ENCODE assay signal across 8 cellular contexts in genomic region chr9:110257097-110257955, GRCh38. TPM values are rescaled to one million over a fixed set of nuclear protein-coding genes. Genes with fewer than 3 reads are reported as not detected.
DNase-seq lines count a peak whose midpoint lies in the region; ATAC-seq and TF ChIP-seq lines count a peak whose summit lies in the region.

No MANE protein-coding gene starts in this region.

- H3K4me3 Mint-ChIP-seq in natural killer cell treated with Interleukin-12 subunit alpha and Interleukin-12 subunit beta and Interleukin-15 and Interleukin-18, amount 100 ng/mL, for 72 hours = peak overlapping the region; percentile 89

- peak overlapping the region; percentile 88 for H3K4me3 ChIP-seq in WI38 (ENCODE audit: low read depth, low read length)

- DNase-seq in NOMO-1 (lab: John Stamatoyannopoulos, UW; ENCODE audit: unreplicated experiment in 2 of 2) = peak; percentile 27 to 51
- no peak for DNase-seq in NOMO-1 treated with dmso at 0.1 percent for 144 hours (lab: John Stamatoyannopoulos, UW; ENCODE audit: unreplicated experiment)
- peak; percentile 7 for DNase-seq in fibroblast of gingiva (ENCODE audit: low read depth)
- no peak for DNase-seq in natural killer cell treated with Interleukin-12 subunit alpha and Interleukin-12 subunit beta and Interleukin-15 and Interleukin-18, amount 100 ng/mL, for 72 hours (ENCODE audit: low spot score)
- DNase-seq in NCI-H1436 treated with DMSO at 0.1 percent for 48 hours (lab: John Stamatoyannopoulos, UW) = no peak

- ATAC-seq in HG03139 (IDR thresholded peaks at IDR 0.05; ENCODE audit: unreplicated experiment) (peak; percentile 1), GM18861 (IDR thresholded peaks at IDR 0.05; ENCODE audit: unreplicated experiment) (no peak)
- no peak for ATAC-seq in natural killer cell treated with Interleukin-12 subunit alpha and Interleukin-12 subunit beta and Interleukin-15 and Interleukin-18, amount 100 ng/mL, for 72 hours

- no peaks in the 10 kb centered on the region for H3K9me3 Mint-ChIP-seq in natural killer cell treated with Interleukin-12 subunit alpha and Interleukin-12 subunit beta and Interleukin-15 and Interleukin-18, amount 100 ng/mL, for 72 hours

- peaks cover 4 to 7% of the 10 kb centered on the region in 2 donors for H3K27me3 Mint-ChIP-seq in natural killer cell treated with Interleukin-12 subunit alpha and Interleukin-12 subunit beta and Interleukin-15 and Interleukin-18, amount 100 ng/mL, for 72 hours

- H3K27ac Mint-ChIP-seq in natural killer cell treated with Interleukin-12 subunit alpha and Interleukin-12 subunit beta and Interleukin-15 and Interleukin-18, amount 100 ng/mL, for 72 hours = peak overlapping the region; percentile 86 to 95

- H3K4me1 Mint-ChIP-seq in natural killer cell treated with Interleukin-12 subunit alpha and Interleukin-12 subunit beta and Interleukin-15 and Interleukin-18, amount 100 ng/mL, for 72 hours (ENCODE audit: low read depth in 2 of 2) = peaks cover 39 to 43% of the 10 kb centered on the region in 2 donors

- TF ChIP-seq CTCF in WI38 (IDR thresholded peaks at IDR 0.05; ENCODE audit: low read depth, low read length) = no peak

- peaks cover 11% of the 10 kb centered on the region for H3K36me3 Mint-ChIP-seq in natural killer cell treated with Interleukin-12 subunit alpha and Interleukin-12 subunit beta and Interleukin-15 and Interleukin-18, amount 100 ng/mL, for 72 hours

RNA-seq across cellular contexts. Expression of gene TXN, which starts 1.0 kb away (rescaled TPM):
- total RNA-seq in natural killer cell treated with Interleukin-12 subunit alpha and Interleukin-12 subunit beta and Interleukin-15 and Interleukin-18, amount 100 ng/mL, for 72 hours = 100 to 1,000 TPM; 193 to 229 TPM

RNA-seq across cellular contexts. Expression of gene C9orf152, which starts 49.4 kb away (rescaled TPM):
- total RNA-seq in natural killer cell treated with Interleukin-12 subunit alpha and Interleukin-12 subunit beta and Interleukin-15 and Interleukin-18, amount 100 ng/mL, for 72 hours = not detected

Comparison
In these comparisons a context has a peak if more than half of its experiments do, and no peak if none do; other contexts are left out.
1. DNase-seq: peak in NOMO-1 (2 of 2) and fibroblast of gingiva (single experiment); none in NOMO-1 treated with dmso at 0.1 percent for 144 hours (single experiment), natural killer cell treated with Interleukin-12 subunit alpha and Interleukin-12 subunit beta and Interleukin-15 and Interleukin-18, amount 100 ng/mL, for 72 hours (single experiment) and NCI-H1436 treated with DMSO at 0.1 percent for 48 hours (single experiment).